Comparison of ENCODE assay signal across 8 cellular contexts in the genomic region with DNA sequence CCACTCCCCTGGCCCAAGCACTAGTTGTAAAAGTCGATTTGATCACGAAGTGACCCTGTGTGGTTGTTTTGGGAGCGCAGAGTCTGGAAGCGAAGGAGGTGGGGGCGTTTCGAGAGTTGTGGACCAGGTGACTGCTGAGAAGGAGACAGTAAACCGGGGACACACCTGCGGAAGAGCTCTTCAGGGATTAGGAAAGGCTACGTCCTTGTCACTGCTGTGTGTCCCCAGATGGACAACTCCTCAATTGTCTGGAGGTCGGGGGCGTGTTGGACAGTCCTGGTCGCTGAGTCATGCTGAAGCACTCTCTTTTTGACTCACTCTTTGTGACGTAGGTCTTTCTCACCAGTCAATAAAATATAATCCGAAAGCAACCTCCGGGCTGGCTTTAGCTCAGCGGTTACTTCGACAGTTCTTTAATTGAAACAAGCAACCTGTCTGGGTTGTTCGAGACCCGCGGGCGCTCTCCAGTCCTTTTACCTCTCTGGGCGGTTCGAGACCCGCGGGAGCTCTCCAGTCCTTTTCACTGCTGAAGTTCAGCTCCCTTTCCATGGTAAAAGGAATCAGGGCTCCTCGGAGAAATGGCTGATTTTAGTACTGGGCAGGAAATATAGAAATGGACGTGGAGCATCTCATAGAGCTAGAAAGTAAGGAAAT. TPM values are rescaled to one million over a fixed set of nuclear protein-coding genes. Genes with fewer than 3 reads are reported as not detected.
A peak's percentile ranks its signal among the peaks of the same experiment; 100 is the strongest.
DNase-seq lines count a peak whose midpoint lies in the region; ATAC-seq, FAIRE-seq and TF ChIP-seq lines count a peak whose summit lies in the region.

No MANE protein-coding gene starts in this region.

- H2BK15ac ChIP-seq in neuronal stem cell (ENCODE audit: low read length) = no peak overlapping the region

- no peaks in the 10 kb centered on the region for H4K20me1 ChIP-seq in DOHH2 (ENCODE audit: control insufficient read depth, insufficient read depth, low read depth, low read length)

- H3K4me3 Mint-ChIP-seq in activated naive CD4-positive, alpha-beta T cell treated with anti-CD3 and anti-CD28 coated beads for 36 hours = peak overlapping the region; percentile 92

- H3K9me3 Mint-ChIP-seq in activated naive CD4-positive, alpha-beta T cell treated with anti-CD3 and anti-CD28 coated beads for 36 hours = no peaks in the 10 kb centered on the region

- no peak overlapping the region for H2BK12ac ChIP-seq in neuronal stem cell (ENCODE audit: low read length)

- H3K27ac Mint-ChIP-seq in activated naive CD4-positive, alpha-beta T cell treated with anti-CD3 and anti-CD28 coated beads for 36 hours = peak overlapping the region; percentile 95

- H3K4me3 ChIP-seq in DOHH2 (ENCODE audit: low read length) (peak overlapping the region; percentile 43), LNCaP clone FGC (ENCODE audit: low read depth, low read length) (peak overlapping the region; percentile 72), gastroesophageal sphincter (peak overlapping the region; percentile 28 to 60), neuronal stem cell (ENCODE audit: low read length in 2 of 2) (peak overlapping the region; percentile 58 to 78)

- no peaks in the 10 kb centered on the region for H3K79me1 ChIP-seq in neuronal stem cell (ENCODE audit: low read depth, low read length)

- peak overlapping the region; percentile 44 for H3K4me2 ChIP-seq in DOHH2 (ENCODE audit: low read length)
- peak overlapping the region; percentile 46 for H3K4me2 ChIP-seq in neuronal stem cell (ENCODE audit: insufficient read depth, low read length, poor library complexity, severe bottlenecking)

- H4K8ac ChIP-seq in neuronal stem cell (ENCODE audit: low read depth, low read length) = no peak overlapping the region

- no peak overlapping the region for H3K27ac ChIP-seq in DOHH2 (ENCODE audit: low read depth, low read length)
- H3K27ac ChIP-seq in gastroesophageal sphincter = peak overlapping the region; percentile 52 to 88 (median 85)
- H3K27ac ChIP-seq in neuronal stem cell (replicated peaks; ENCODE audit: low read length) = peak overlapping the region; percentile 27

- ATAC-seq in gastroesophageal sphincter = peak; percentile 97

- WGBS in gastroesophageal sphincter (ENCODE audit: low coverage in 1 of 2), 2 donors = 2 to 7% methylated on average over 15 to 27 of the region's 27 CpGs
- no CpG with 5 or more reads among the region's 27 CpGs for WGBS in neuronal stem cell (ENCODE audit: extremely low coverage in 2 of 2, insufficient read length in 2 of 2, insufficient replicate concordance in 1 of 2), 2 donors

- TF ChIP-seq POLR2A in H54 (IDR thresholded peaks at IDR 0.05; ENCODE audit: low read depth, low read length) = no peak
- peak in 1 of 2 donors; percentile 23 for TF ChIP-seq POLR2A in gastroesophageal sphincter (IDR thresholded peaks at IDR 0.05)

- DNase-seq in H54 (ENCODE audit: insufficient read length, low spot score) = peak; percentile 39
- peak; percentile 91 for DNase-seq in LNCaP clone FGC (ENCODE audit: low read depth)
- peak; percentile 97 for DNase-seq in SIG-M5 treated with dmso at 0.1 percent for 504 hours (lab: John Stamatoyannopoulos, UW; ENCODE audit: unreplicated experiment)
- peak; percentile 94 for DNase-seq in activated naive CD4-positive, alpha-beta T cell treated with anti-CD3 and anti-CD28 coated beads for 36 hours
- DNase-seq in neuronal stem cell (ENCODE audit: low spot score) = peak; percentile 87
- DNase-seq in stromal cell of bone marrow (ENCODE audit: low read depth) = peak; percentile 95

- no peak overlapping the region for H3K9ac ChIP-seq in neuronal stem cell (ENCODE audit: low read depth, low read length, poor library complexity)

- H3K9me2 ChIP-seq in DOHH2 (replicated peaks; ENCODE audit: control insufficient read depth, low read length) = no peaks in the 10 kb centered on the region

- H3K79me2 ChIP-seq in DOHH2 (ENCODE audit: control insufficient read depth, low read length) = no peaks in the 10 kb centered on the region

- H2BK5ac ChIP-seq in neuronal stem cell (ENCODE audit: low read length) = no peak overlapping the region

- no peak overlapping the region for H2AK5ac ChIP-seq in neuronal stem cell (ENCODE audit: low read depth, low read length)

- peaks cover 18% of the 10 kb centered on the region for H3K4me1 Mint-ChIP-seq in activated naive CD4-positive, alpha-beta T cell treated with anti-CD3 and anti-CD28 coated beads for 36 hours (ENCODE audit: low read depth)

- peaks cover 11% of the 10 kb centered on the region for H3K4me1 ChIP-seq in DOHH2 (ENCODE audit: control insufficient read depth, low read length)
- H3K4me1 ChIP-seq in gastroesophageal sphincter = peaks cover 0 to 8% (median 4%) of the 10 kb centered on the region in 3 donors
- no peaks in the 10 kb centered on the region for H3K4me1 ChIP-seq in neuronal stem cell (ENCODE audit: control insufficient read depth in 2 of 2, insufficient read depth in 1 of 2, low read depth in 1 of 2, low read length in 2 of 2)

- H2AFZ ChIP-seq in neuronal stem cell (ENCODE audit: low read length) = peak overlapping the region; percentile 83

- H3K36me3 ChIP-seq in DOHH2 (ENCODE audit: control insufficient read depth, low read length) = peaks cover 13% of the 10 kb centered on the region
- peaks cover 6 to 18% of the 10 kb centered on the region in 2 donors for H3K36me3 ChIP-seq in gastroesophageal sphincter
- peaks cover 2 to 17% of the 10 kb centered on the region in 2 donors for H3K36me3 ChIP-seq in neuronal stem cell (replicated peaks in 1 of 2; ENCODE audit: control insufficient read depth in 2 of 2, insufficient read depth in 2 of 2, low read length in 2 of 2)

- H3K4ac ChIP-seq in neuronal stem cell (ENCODE audit: low read length) = no peak overlapping the region

- CTCF ChIA-PET in activated naive CD4-positive, alpha-beta T cell treated with anti-CD3 and anti-CD28 coated beads for 36 hours (lab: Charles Lee) = interaction anchor here (0.6 to 1.8 kb wide), 12 partner anchors 9 to 963 kb away, joined by 3 to 7 read pairs (median 4); a partner anchor contains a TSS

- H3K27me3 ChIP-seq in DOHH2 (ENCODE audit: control insufficient read depth, low read length) = peaks cover 12% of the 10 kb centered on the region
- H3K27me3 ChIP-seq in gastroesophageal sphincter = no peaks in the 10 kb centered on the region
- no peaks in the 10 kb centered on the region for H3K27me3 ChIP-seq in neuronal stem cell (ENCODE audit: control insufficient read depth in 3 of 3, insufficient read depth in 3 of 3, low read depth in 1 of 3, low read length in 3 of 3)

- peaks cover 3% of the 10 kb centered on the region for H3K27me3 Mint-ChIP-seq in activated naive CD4-positive, alpha-beta T cell treated with anti-CD3 and anti-CD28 coated beads for 36 hours (ENCODE audit: low read depth)

- no peak overlapping the region for H3K14ac ChIP-seq in neuronal stem cell (ENCODE audit: low read length)

- H3K23ac ChIP-seq in neuronal stem cell (ENCODE audit: low read depth, low read length, poor library complexity) = no peak overlapping the region

- peaks cover 9% of the 10 kb centered on the region for H3K36me3 Mint-ChIP-seq in activated naive CD4-positive, alpha-beta T cell treated with anti-CD3 and anti-CD28 coated beads for 36 hours (ENCODE audit: low read depth)

- TF ChIP-seq CTCF in DOHH2 (IDR thresholded peaks at IDR 0.05; ENCODE audit: low read depth, low read length, poor library complexity, severe bottlenecking) (no peak), LNCaP clone FGC (IDR thresholded peaks at IDR 0.05; ENCODE audit: control insufficient read depth, extremely low read depth, insufficient read depth) (no peak), gastroesophageal sphincter (IDR thresholded peaks at IDR 0.05) (no peak)

- H2BK120ac ChIP-seq in neuronal stem cell (ENCODE audit: low read depth, low read length) = no peak overlapping the region

- H3F3A ChIP-seq in DOHH2 (ENCODE audit: control insufficient read depth, insufficient read depth) = 0 out of 2 replicates have a peak, but pooled peaks cover 7% of the 10 kb centered on the region

- FAIRE-seq in H54 (lab: Jason Lieb, UNC) = peak; percentile 91

- H3K9me3 ChIP-seq in DOHH2 (ENCODE audit: control insufficient read depth, insufficient read depth, low read length) (no peaks in the 10 kb centered on the region), gastroesophageal sphincter (no peaks in the 10 kb centered on the region), neuronal stem cell (replicated peaks in 1 of 2; ENCODE audit: control insufficient read depth in 2 of 2, insufficient read depth in 1 of 2, low read depth in 1 of 2, low read length in 2 of 2) (no peaks in the 10 kb centered on the region)

- H4K91ac ChIP-seq in neuronal stem cell (ENCODE audit: low read depth, low read length, poor library complexity) = no peak overlapping the region

- intact Hi-C loops in activated naive CD4-positive, alpha-beta T cell treated with anti-CD3 and anti-CD28 coated beads for 36 hours (cut with micrococcal nuclease) = loop anchor here (1.0 to 2.0 kb wide), 8 partner anchors 11 to 310 kb away; a partner anchor contains a TSS

- no peak for TF ChIP-seq EP300 in gastroesophageal sphincter (IDR thresholded peaks at IDR 0.05)

- no peak overlapping the region for H3K18ac ChIP-seq in neuronal stem cell (ENCODE audit: low read length)

RNA-seq across cellular contexts. Expression of a gene that starts 10.8 kb away (rescaled TPM):
- total RNA-seq in activated naive CD4-positive, alpha-beta T cell treated with anti-CD3 and anti-CD28 coated beads for 36 hours = 10 to 100 TPM; 52.9 to 58.8 TPM
- total RNA-seq in gastroesophageal sphincter = 10 to 100 TPM; 35.8 to 47.2 (median 45.0) TPM
- 73.7 TPM for polyA plus RNA-seq in neuronal stem cell (2013, experiment 1 of 2)
- polyA plus RNA-seq in neuronal stem cell (2013, experiment 2 of 2) = 75.5 TPM

RNA-seq across cellular contexts. Expression of a gene that starts 19.8 kb away (rescaled TPM):
- 10 to 100 TPM; 27.4 to 29.3 TPM for total RNA-seq in activated naive CD4-positive, alpha-beta T cell treated with anti-CD3 and anti-CD28 coated beads for 36 hours
- total RNA-seq in gastroesophageal sphincter = 10 to 100 TPM; 16.0 to 41.6 (median 25.5) TPM
- 13.4 TPM for polyA plus RNA-seq in neuronal stem cell (2013, experiment 1 of 2)
- 12.7 TPM for polyA plus RNA-seq in neuronal stem cell (2013, experiment 2 of 2)

RNA-seq across cellular contexts. Expression of a gene that starts 19.9 kb away (rescaled TPM):
- 10 to 100 TPM; 69.0 to 74.8 TPM for total RNA-seq in activated naive CD4-positive, alpha-beta T cell treated with anti-CD3 and anti-CD28 coated beads for 36 hours
- total RNA-seq in gastroesophageal sphincter = 10 to 100 TPM; 65.9 to 67.9 (median 67.1) TPM
- polyA plus RNA-seq in neuronal stem cell (2013, experiment 1 of 2) = 32.8 TPM
- 32.2 TPM for polyA plus RNA-seq in neuronal stem cell (2013, experiment 2 of 2)

RNA-seq across cellular contexts. Expression of a gene that starts 37.6 kb away (rescaled TPM):
- total RNA-seq in activated naive CD4-positive, alpha-beta T cell treated with anti-CD3 and anti-CD28 coated beads for 36 hours = 1 to 10 TPM; 1.7 to 1.9 TPM
- total RNA-seq in gastroesophageal sphincter = under 1 TPM in 3 of 4 donors, not detected in 1; 0.19 to 0.67 (median 0.62) TPM
- 0.82 TPM for polyA plus RNA-seq in neuronal stem cell (2013, experiment 1 of 2)
- polyA plus RNA-seq in neuronal stem cell (2013, experiment 2 of 2) = 0.68 TPM

RNA-seq across cellular contexts. Expression of a gene that starts 46.3 kb away (rescaled TPM):
- 10 to 100 TPM; 18.9 to 19.8 TPM for total RNA-seq in activated naive CD4-positive, alpha-beta T cell treated with anti-CD3 and anti-CD28 coated beads for 36 hours
- 10 to 100 TPM; 15.6 to 25.1 (median 16.9) TPM for total RNA-seq in gastroesophageal sphincter
- polyA plus RNA-seq in neuronal stem cell (2013, experiment 1 of 2) = 9.9 TPM
- polyA plus RNA-seq in neuronal stem cell (2013, experiment 2 of 2) = 10.2 TPM

Comparison
In these comparisons a context has a peak if more than half of its experiments do, and no peak if none do; other contexts are left out.
1. DNase-seq: peak in every context shown above with its lines; median percentile 97 in SIG-M5 treated with dmso at 0.1 percent for 504 hours; 95 in stromal cell of bone marrow; 94 in activated naive CD4-positive, alpha-beta T cell treated with anti-CD3 and anti-CD28 coated beads for 36 hours; 91 in LNCaP clone FGC; 87 in neuronal stem cell; 39 in H54.